Comparison of ENCODE assay signal across 11 cellular contexts in the genomic region with DNA sequence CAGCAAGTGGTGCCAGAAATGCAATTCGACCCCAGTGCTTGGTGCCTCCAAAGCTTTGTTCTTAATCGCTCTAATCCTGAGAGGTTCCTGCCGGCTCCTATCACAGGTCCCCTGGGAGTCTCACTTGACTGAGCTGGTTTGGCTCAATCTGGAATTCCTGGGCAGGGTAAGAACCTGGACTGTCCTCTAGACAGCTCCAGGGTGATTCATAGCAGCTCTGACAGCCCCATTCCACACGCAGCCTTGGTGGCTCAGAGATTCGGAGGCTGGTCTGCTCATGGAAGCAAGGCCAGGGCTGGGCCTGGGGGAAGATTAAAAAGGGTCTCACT. TPM values are rescaled to one million over a fixed set of nuclear protein-coding genes. Genes with fewer than 3 reads are reported as not detected.
A peak's percentile ranks its signal among the peaks of the same experiment; 100 is the strongest.
DNase-seq lines count a peak whose midpoint lies in the region; FAIRE-seq and TF ChIP-seq lines count a peak whose summit lies in the region.
"Had no signal": no experiment of that assay in that cellular context is flagged by ENCODE, and none has a peak within 500 bp of the region (broad histone marks: within the 10 kb centered on the region; RNA-seq: fewer than 3 reads in every experiment).

No MANE protein-coding gene starts in this region.

- TF ChIP-seq CTCF in parathyroid adenoma (IDR thresholded peaks at IDR 0.05) = no peak

- H3K4me1 ChIP-seq in GM23248 (ENCODE audit: insufficient read depth) = peaks cover 36% of the 10 kb centered on the region
- H3K4me1 ChIP-seq in parathyroid adenoma = peaks cover 6% of the 10 kb centered on the region

- H3K27me3 ChIP-seq in GM23248 (replicated peaks; ENCODE audit: insufficient read depth) (no peaks in the 10 kb centered on the region), parathyroid adenoma (ENCODE audit: control insufficient read depth, insufficient read depth, low read length) (no peaks in the 10 kb centered on the region)
- H3K27me3 ChIP-seq: esophagus muscularis mucosa, vagina had no signal

- no peak overlapping the region for H3K4me3 ChIP-seq in GM23248
- no peak overlapping the region for H3K4me3 ChIP-seq in parathyroid adenoma (ENCODE audit: low read depth, low read length)
- H3K4me3 ChIP-seq: esophagus muscularis mucosa, vagina had no signal

- H3K9ac ChIP-seq in GM23248 (no peak overlapping the region), parathyroid adenoma (no peak overlapping the region)

- DNase-seq in GM23248 (peak; percentile 94), NCI-H524 treated with DMSO at 0.1 percent for 48 hours (lab: John Stamatoyannopoulos, UW) (peak; percentile 68), epithelial cell of prostate (ENCODE audit: low read depth, low spot score) (no peak), frontal cortex (ENCODE audit: low spot score in 2 of 2) (no peak), cerebellum (ENCODE audit: low spot score) (no peak), NCI-H2029 treated with DMSO at 0.1 percent for 48 hours (lab: John Stamatoyannopoulos, UW) (no peak)
- no peak for DNase-seq in stimulated activated CD4-positive, alpha-beta T cell treated with anti-CD3 and anti-CD28 coated beads, Interleukin-4, amount 100 ng/mL, for 4 hours
- DNase-seq: stimulated activated CD4-positive, alpha-beta T cell treated with anti-CD3 and anti-CD28 coated beads, Interleukin-2, amount 100 ng/mL, for 48 hours had no signal

- H3K36me3 ChIP-seq in GM23248 (ENCODE audit: low read depth) = no peaks in the 10 kb centered on the region
- no peaks in the 10 kb centered on the region for H3K36me3 ChIP-seq in parathyroid adenoma (ENCODE audit: control insufficient read depth, insufficient read depth, low read length)
- H3K36me3 ChIP-seq: vagina had no signal

- H3K9me3 ChIP-seq in GM23248 (ENCODE audit: low read depth) (no peaks in the 10 kb centered on the region), parathyroid adenoma (ENCODE audit: control insufficient read depth, low read length) (no peaks in the 10 kb centered on the region)
- H3K9me3 ChIP-seq: esophagus muscularis mucosa, vagina had no signal

- in situ Hi-C loops in GM23248 (cut with MboI) = loop anchor here (10.0 kb wide), 1 partner anchor 477 kb away; no protein-coding TSS in a partner anchor

- no peaks in the 10 kb centered on the region for H3K9me2 ChIP-seq in GM23248 (ENCODE audit: insufficient read depth)

- peaks cover 23% of the 10 kb centered on the region for H3F3A ChIP-seq in GM23248 (ENCODE audit: insufficient read depth)

- no peak overlapping the region for H2AFZ ChIP-seq in GM23248
- no peak overlapping the region for H2AFZ ChIP-seq in parathyroid adenoma

- no peak for FAIRE-seq in frontal cortex (lab: Jason Lieb, UNC)

- H3K27ac ChIP-seq in GM23248 (no peak overlapping the region), epithelial cell of prostate (peak overlapping the region; percentile 5), parathyroid adenoma (peak overlapping the region; percentile 59)
- H3K27ac ChIP-seq: esophagus muscularis mucosa, vagina had no signal

- H3K79me2 ChIP-seq in GM23248 (ENCODE audit: insufficient read depth) (no peaks in the 10 kb centered on the region), parathyroid adenoma (no peaks in the 10 kb centered on the region)

- WGBS in GM23248 (ENCODE audit: low coverage in 1 of 2, low lambda C conversion rate in 2 of 2, missing lambda C conversion rate in 2 of 2), 2 experiments = 29 to 33% methylated on average over 5 of the region's 5 CpGs

- peak overlapping the region; percentile 2 for H3K4me2 ChIP-seq in GM23248 (ENCODE audit: unreplicated experiment)
- no peak overlapping the region for H3K4me2 ChIP-seq in parathyroid adenoma (ENCODE audit: low read length)

- no peaks in the 10 kb centered on the region for H4K20me1 ChIP-seq in GM23248 (ENCODE audit: insufficient read depth)

RNA-seq across cellular contexts. Expression of a gene that starts 37.9 kb away (rescaled TPM):
- total RNA-seq in GM23248 (2014; rRNA removed; shearing (Covaris generic)) = not detected in 2 replicates
- polyA plus RNA-seq in GM23248 (2016; fragmentation: Nextera tagmentation; extraction: Ambion mirVana) = not detected in 2 replicates
- total RNA-seq in frontal cortex (1.6 TPM), cerebellum (10.4 TPM)

Comparison
In these comparisons a context has a peak if more than half of its experiments do, and no peak if none do; other contexts are left out.
1. DNase-seq: peak in GM23248 (single experiment) and NCI-H524 treated with DMSO at 0.1 percent for 48 hours (single experiment); none in epithelial cell of prostate (single experiment), stimulated activated CD4-positive, alpha-beta T cell treated with anti-CD3 and anti-CD28 coated beads, Interleukin-4, amount 100 ng/mL, for 4 hours (0 of 2), frontal cortex (0 of 2), cerebellum (single experiment) and NCI-H2029 treated with DMSO at 0.1 percent for 48 hours (single experiment).